In the genomic region with DNA sequence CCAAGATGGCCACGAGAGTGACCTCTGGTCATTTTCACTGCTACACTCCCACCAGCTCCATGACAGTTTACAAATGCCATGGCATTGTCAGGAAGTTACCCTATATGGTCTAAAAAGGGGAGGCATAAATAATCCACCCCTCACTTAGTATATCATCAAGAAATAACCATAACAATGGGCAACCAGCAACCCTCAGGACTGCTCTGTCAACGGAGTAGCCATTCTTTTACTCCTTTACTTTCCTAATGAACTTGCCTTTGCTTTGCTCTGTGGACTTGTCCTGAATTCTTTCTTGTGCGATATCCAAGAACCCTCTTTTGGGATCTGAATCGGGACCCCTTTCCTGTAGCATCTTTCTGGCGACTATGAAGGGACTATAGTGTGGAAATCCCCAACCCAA, we compare ENCODE assay signal across 14 cellular contexts.
DNase-seq lines count a peak whose midpoint lies in the region; ATAC-seq lines count a peak whose summit lies in the region.
"Had no signal": no experiment of that assay in that cellular context is flagged by ENCODE, and none has a peak within 500 bp of the region (broad histone marks: within the 10 kb centered on the region; RNA-seq: fewer than 3 reads in every experiment).

No MANE protein-coding gene starts in this region.

- intact Hi-C loops in posterior cingulate gyrus (cut with DNase I): no loop called here

- H3K36me3 ChIP-seq in HAP-1 (replicated peaks): no peaks in the 10 kb centered on the region
- H3K36me3 ChIP-seq: BLaER1 treated with 17β-estradiol and CSF1 and Interleukin-3, amounts not matched to agents 10 nM and 100 nM had no signal

- no peaks in the 10 kb centered on the region for H3K27me3 ChIP-seq in HAP-1 (ENCODE audit: low read depth)
- H3K27me3 ChIP-seq: BLaER1 treated with 17β-estradiol and CSF1 and Interleukin-3, amounts not matched to agents 10 nM and 100 nM had no signal

- peaks cover 11% of the 10 kb centered on the region for H3K4me1 ChIP-seq in HAP-1

- peak; percentile 32 for DNase-seq in ELF-1 (ENCODE audit: low read depth, low spot score)
- DNase-seq in HAP-1 (ENCODE audit: low spot score in 2 of 2): peak; percentile 41 to 51
- DNase-seq in amniotic epithelial cell (ENCODE audit: low read depth): peak; percentile 14
- peak; percentile 3 for DNase-seq in iPS-NIHi11 (ENCODE audit: low spot score)
- DNase-seq in AG08396 (ENCODE audit: low spot score): no peak
- no peak for DNase-seq in posterior cingulate gyrus
- DNase-seq in NCI-H2029 (lab: John Stamatoyannopoulos, UW): no peak
- DNase-seq: 8988T; CD8-positive, alpha-beta T cell; GDM1; HFFc6 had no signal

- H3K9me3 ChIP-seq in HAP-1: no peaks in the 10 kb centered on the region; the same call in 1 of the 2 replicates
- H3K9me3 ChIP-seq: BLaER1 treated with 17β-estradiol and CSF1 and Interleukin-3, amounts not matched to agents 10 nM and 100 nM had no signal

- in situ Hi-C loops in HAP-1 (cut with MboI; ENCODE audit: low sequenced_read_pairs): no loop called here

- H3K4me3 ChIP-seq in HAP-1: no peak overlapping the region
- H3K4me3 ChIP-seq: BLaER1 treated with 17β-estradiol and CSF1 and Interleukin-3, amounts not matched to agents 10 nM and 100 nM had no signal

- ATAC-seq in HG03520 (IDR thresholded peaks at IDR 0.05; ENCODE audit: unreplicated experiment): no peak
- ATAC-seq: CD8-positive, alpha-beta T cell; HCT116 had no signal

Comparison
In these comparisons a context has a peak if more than half of its experiments do, and no peak if none do; other contexts are left out.
1. DNase-seq: peak in ELF-1 (single experiment), HAP-1 (2 of 2), amniotic epithelial cell (single experiment) and iPS-NIHi11 (single experiment); none in AG08396 (single experiment), posterior cingulate gyrus (0 of 10) and NCI-H2029 (single experiment).